34 cellular contexts compared by ENCODE assay signal in the genomic region with DNA sequence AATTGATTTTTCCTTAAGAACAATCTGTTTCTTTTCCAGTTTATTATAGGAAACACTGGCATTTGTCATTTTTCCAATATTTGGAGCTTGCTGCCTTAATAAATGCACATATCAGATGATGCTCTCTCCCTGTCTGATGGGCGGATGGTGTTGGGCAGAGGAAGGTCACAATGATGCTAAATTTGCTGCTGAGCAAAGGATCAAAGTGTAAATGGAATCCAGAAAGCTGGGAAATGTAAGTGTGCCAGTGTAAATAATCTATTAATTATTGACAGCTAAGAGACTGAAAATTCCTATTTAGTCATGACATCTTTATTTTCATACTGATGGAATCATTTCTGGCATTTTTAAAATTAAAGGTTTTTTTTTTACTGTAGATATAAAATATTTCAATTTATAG.
"Had no signal": no experiment of that assay in that cellular context is flagged by ENCODE, and none has a peak within 500 bp of the region (broad histone marks: within the 10 kb centered on the region; RNA-seq: fewer than 3 reads in every experiment).

No MANE protein-coding gene starts in this region.

- FAIRE-seq: astrocyte, bronchial epithelial cell had no signal

- H3K27ac Mint-ChIP-seq: activated B cell treated with CpG ODN at 0.5 μM for 24 hours; activated CD4-positive, alpha-beta memory T cell treated with anti-CD3 and anti-CD28 coated beads for 36 hours; activated naive CD4-positive, alpha-beta T cell treated with anti-CD3 and anti-CD28 coated beads for 36 hours; activated naive CD4-positive, alpha-beta T cell treated with anti-CD3 and anti-CD28 coated beads, Interleukin-2, amount 50 U/mL, for 72 hours; activated T-helper 1 cell treated with anti-CD3 and anti-CD28 coated beads, Interleukin-12 subunit alpha, Interleukin-12 subunit beta, Interleukin-2, Interleukin-4 antibody, amounts not matched to agents 30 ng/mL and 10 ng/mL and 1 ng/mL, durations not matched to agents 14 hours and 24 hours and 36 hours had no signal

- H3K36me3 Mint-ChIP-seq: activated CD4-positive, alpha-beta memory T cell treated with anti-CD3 and anti-CD28 coated beads for 36 hours; activated naive CD4-positive, alpha-beta T cell treated with anti-CD3 and anti-CD28 coated beads, Interleukin-2, amount 50 U/mL, for 72 hours had no signal

- H3K9me3 ChIP-seq: adrenal gland, body of pancreas, Peyer's patch had no signal

- H3K4me1 ChIP-seq: body of pancreas, Peyer's patch had no signal

- ATAC-seq: activated naive CD4-positive, alpha-beta T cell treated with anti-CD3 and anti-CD28 coated beads, Interleukin-2, amount 50 U/mL, for 72 hours; activated T-cell treated with anti-CD3 and anti-CD28 coated beads, Interleukin-2, amount 50 U/mL, for 4 hours; body of pancreas; PC-3; Right ventricle myocardium inferior had no signal

- H3K4me3 ChIP-seq: adrenal gland, body of pancreas, Peyer's patch had no signal

- DNase-seq: activated B cell treated with CpG ODN at 0.5 μM for 24 hours; activated CD4-positive, alpha-beta memory T cell treated with anti-CD3 and anti-CD28 coated beads for 36 hours; activated CD4-positive, alpha-beta T cell treated with anti-CD3 and anti-CD28 coated beads for 4 hours; activated CD4-positive, alpha-beta T cell treated with anti-CD3 and anti-CD28 coated beads, Interleukin-2, amount 50 U/mL, for 1 hour; activated CD4-positive, CD25-positive, alpha-beta regulatory T cell treated with anti-CD3 and anti-CD28 coated beads, Interleukin-2, amount 50 U/mL, for 72 hours; activated CD8-positive, alpha-beta memory T cell treated with anti-CD3 and anti-CD28 coated beads, Interleukin-2, amount 50 U/mL, for 4 hours; activated gamma-delta T cell treated with Interleukin-2 at 50 U/mL for 16 hours; activated naive CD4-positive, alpha-beta T cell treated with anti-CD3 and anti-CD28 coated beads for 36 hours; activated T-cell treated with anti-CD3 and anti-CD28 coated beads for 4 hours; activated T-cell treated with anti-CD3 and anti-CD28 coated beads, Interleukin-2, amount 50 U/mL, for 4 hours; adrenal gland; body of pancreas; caudate nucleus; cerebellar nuclear complex; NCI-H1092 treated with DMSO at 0.1 percent for 48 hours; NCI-H146; NCI-H187; NCI-H2029 treated with DMSO at 0.1 percent for 48 hours; NCI-H2107; NCI-H2171; NCI-H510A; NCI-H526; NCI-H748 treated with DMSO at 0.1 percent for 48 hours; NK-92 treated with Interleukin-12 subunit alpha and Interleukin-12 subunit beta, amount 100 ng/mL, for 24 hours; PC-3; Peyer's patch; SIG-M5; T1000 had no signal

- H3K4me3 Mint-ChIP-seq: activated B cell treated with CpG ODN at 0.5 μM for 24 hours; activated CD4-positive, alpha-beta memory T cell treated with anti-CD3 and anti-CD28 coated beads for 36 hours; activated naive CD4-positive, alpha-beta T cell treated with anti-CD3 and anti-CD28 coated beads for 36 hours; activated T-cell treated with anti-CD3 and anti-CD28 coated beads, Interleukin-2, amount 50 U/mL, for 4 hours; activated T-helper 1 cell treated with anti-CD3 and anti-CD28 coated beads, Interleukin-12 subunit alpha, Interleukin-12 subunit beta, Interleukin-2, Interleukin-4 antibody, amounts not matched to agents 30 ng/mL and 10 ng/mL and 1 ng/mL, durations not matched to agents 14 hours and 24 hours and 36 hours had no signal

- H3K27me3 ChIP-seq: adrenal gland, body of pancreas, Peyer's patch had no signal

- H3K4me1 Mint-ChIP-seq: activated B cell treated with CpG ODN at 0.5 μM for 24 hours had no signal

- H3K27ac ChIP-seq: adrenal gland, body of pancreas, Peyer's patch, RWPE1 had no signal

- H3K9me3 Mint-ChIP-seq: activated B cell treated with CpG ODN at 0.5 μM for 24 hours; activated CD4-positive, alpha-beta memory T cell treated with anti-CD3 and anti-CD28 coated beads for 36 hours; activated naive CD4-positive, alpha-beta T cell treated with anti-CD3 and anti-CD28 coated beads for 36 hours; activated naive CD4-positive, alpha-beta T cell treated with anti-CD3 and anti-CD28 coated beads, Interleukin-2, amount 50 U/mL, for 72 hours; activated T-cell treated with anti-CD3 and anti-CD28 coated beads, Interleukin-2, amount 50 U/mL, for 4 hours; activated T-helper 1 cell treated with anti-CD3 and anti-CD28 coated beads, Interleukin-12 subunit alpha, Interleukin-12 subunit beta, Interleukin-2, Interleukin-4 antibody, amounts not matched to agents 30 ng/mL and 10 ng/mL and 1 ng/mL, durations not matched to agents 14 hours and 24 hours and 36 hours had no signal
